ENCODE assay signal across 1 cellular context in the genomic region with DNA sequence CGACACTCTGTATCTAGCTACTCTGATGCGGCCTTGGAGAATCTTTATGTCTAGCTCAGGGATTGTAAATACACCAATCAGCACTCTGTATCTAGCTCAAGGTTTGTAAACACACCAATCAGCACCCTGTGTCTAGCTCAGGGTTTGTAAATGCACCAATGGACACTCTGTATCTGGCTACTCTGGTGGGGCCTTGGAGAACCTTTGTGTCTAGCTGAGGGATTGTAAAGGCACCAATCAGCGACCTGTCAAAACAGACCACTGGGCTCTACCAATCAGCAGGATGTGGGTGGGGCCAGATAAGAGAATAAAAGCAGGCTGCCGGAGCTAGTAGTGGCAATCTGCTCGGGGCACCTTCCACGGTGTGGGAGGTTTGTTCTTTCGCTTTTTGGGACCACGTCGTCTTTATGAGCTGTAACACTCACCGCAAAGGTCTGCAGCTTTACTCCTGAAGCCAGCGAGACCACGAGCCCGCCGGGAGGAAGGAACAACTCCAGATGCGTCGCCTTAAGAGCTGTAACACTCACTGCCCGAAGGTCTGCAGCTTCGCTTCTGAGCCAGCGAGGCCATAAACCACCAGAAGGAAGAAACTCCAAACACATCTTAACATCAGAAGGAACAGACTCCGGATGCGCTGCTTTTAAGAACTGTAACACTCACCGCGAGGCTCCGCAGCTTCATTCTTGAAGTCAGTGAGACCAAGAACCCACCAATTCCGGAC.
TF ChIP-seq lines count a peak whose summit lies in the region.

No MANE protein-coding gene starts in this region.

TF ChIP-seq in WTC11, 78 proteins besides CTCF, POLR2A, EP300 and RAD21:
- peak; percentile 28; the same call in 1 of the 2 replicates for TF ChIP-seq NFYB (CRISPR knock-in tag; conservative IDR thresholded peaks at IDR 0.05; ENCODE audit: low read depth)
